ENCODE assay signal across 27 cellular contexts in genomic region chr19:46693760-46694159, GRCh38. TPM values are rescaled to one million over a fixed set of nuclear protein-coding genes. Genes with fewer than 3 reads are reported as not detected.
"Had no signal": no experiment of that assay in that cellular context is flagged by ENCODE, and none has a peak within 500 bp of the region (broad histone marks: within the 10 kb centered on the region; RNA-seq: fewer than 3 reads in every experiment).

No MANE protein-coding gene starts in this region.

- H3K4me1 ChIP-seq: lower lobe of right lung, neural progenitor cell, pancreas had no signal

- H3K9me3 ChIP-seq: left ventricle myocardium inferior, lower lobe of right lung, pancreas, suprapubic skin, tibial artery, upper lobe of right lung, vagina had no signal

- H3K27ac ChIP-seq: dorsolateral prefrontal cortex, hepatocyte, left ventricle myocardium inferior, lower lobe of right lung, neural progenitor cell, pancreas, suprapubic skin, tibial artery, upper lobe of right lung, vagina had no signal

- H3K4me3 Mint-ChIP-seq: memory B cell; mesothelial cell of epicardium; natural killer cell treated with Interleukin-12 subunit alpha and Interleukin-12 subunit beta and Interleukin-15 and Interleukin-18, amount 100 ng/mL, for 72 hours; neural progenitor cell had no signal

- H3K27ac Mint-ChIP-seq: memory B cell, mesothelial cell of epicardium, neural progenitor cell, progenitor cell of endocrine pancreas had no signal

- ATAC-seq: left cardiac atrium; lower lobe of right lung; natural killer cell treated with Interleukin-12 subunit alpha and Interleukin-12 subunit beta and Interleukin-15 and Interleukin-18, amount 100 ng/mL, for 72 hours; pancreas; right cardiac atrium; stimulated activated naive CD8-positive, alpha-beta T cell treated with anti-CD3 and anti-CD28 coated beads, Interleukin-15, Interleukin-2, amounts not matched to agents 100 U/mL and 50 U/mL, for 24 hours; upper lobe of right lung had no signal

- H3K27me3 ChIP-seq: dorsolateral prefrontal cortex, hepatocyte, neural progenitor cell, pancreas, suprapubic skin, tibial artery, upper lobe of right lung, vagina had no signal

- DNase-seq: dorsolateral prefrontal cortex; effector CD8-positive, alpha-beta T cell; foreskin melanocyte; head of caudate nucleus; kidney; left cardiac atrium; left ventricle myocardium inferior; lower lobe of right lung; occipital lobe; pancreas; small intestine; stimulated activated CD4-positive, alpha-beta T cell treated with anti-CD3 and anti-CD28 coated beads, Interleukin-12 subunit alpha, Interleukin-12 subunit beta, amount 100 ng/mL, for 4 hours; stimulated activated naive CD8-positive, alpha-beta T cell treated with anti-CD3 and anti-CD28 coated beads, Interleukin-15, Interleukin-2, amounts not matched to agents 100 U/mL and 50 U/mL, for 24 hours; tibial artery; upper lobe of right lung had no signal

- H3K27me3 Mint-ChIP-seq: memory B cell; natural killer cell treated with Interleukin-12 subunit alpha and Interleukin-12 subunit beta and Interleukin-15 and Interleukin-18, amount 100 ng/mL, for 72 hours; progenitor cell of endocrine pancreas had no signal

- H3K9me3 Mint-ChIP-seq: memory B cell; natural killer cell treated with Interleukin-12 subunit alpha and Interleukin-12 subunit beta and Interleukin-15 and Interleukin-18, amount 100 ng/mL, for 72 hours; neural progenitor cell had no signal

- H3K4me3 ChIP-seq: dorsolateral prefrontal cortex, hepatocyte, left ventricle myocardium inferior, lower lobe of right lung, neural progenitor cell, pancreas, suprapubic skin, tibial artery, upper lobe of right lung, vagina had no signal

RNA-seq across cellular contexts. Expression of gene GNG8, which starts 57.8 kb away (rescaled TPM):
- total RNA-seq: hepatocyte, kidney, left ventricle myocardium inferior, lower lobe of right lung, mucosa of gallbladder, myocyte, occipital lobe, pancreas, progenitor cell of endocrine pancreas, suprapubic skin, upper lobe of right lung, vagina had no signal
- polyA plus RNA-seq: esophagus, pancreas, right cardiac atrium, small intestine had no signal
